ENCODE assay signal across 2 cellular contexts in genomic region chrX:1172496-1172895, GRCh38.
TF ChIP-seq lines count a peak whose summit lies in the region.

No MANE protein-coding gene starts in this region.

TF ChIP-seq in H1, 55 proteins besides CTCF, POLR2A, EP300 and RAD21:
- TF ChIP-seq CTBP2 (IDR thresholded peaks at IDR 0.05; ENCODE audit: borderline replicate concordance, insufficient read depth, insufficient read length, low read length) (no peak), SAP30 (IDR thresholded peaks at IDR 0.05; ENCODE audit: insufficient read depth, insufficient replicate concordance, low read length) (no peak), MAFK (IDR thresholded peaks at IDR 0.05; ENCODE audit: low read depth, low read length) (no peak), SIN3A (conservative IDR thresholded peaks at IDR 0.05 in 1 of 2, IDR thresholded peaks at IDR 0.05 in 1 of 2; ENCODE audit: low read depth in 1 of 2, low read length in 2 of 2) (no peak)
TF ChIP-seq in H1: peak in this region for 0.

TF ChIP-seq in SK-N-SH, 30 proteins besides CTCF, POLR2A, EP300 and RAD21:
- no peak for TF ChIP-seq RFX5 (IDR thresholded peaks at IDR 0.05; ENCODE audit: low read length)
TF ChIP-seq in SK-N-SH: peak in this region for 0.
